8 cellular contexts compared by ENCODE assay signal in the genomic region with DNA sequence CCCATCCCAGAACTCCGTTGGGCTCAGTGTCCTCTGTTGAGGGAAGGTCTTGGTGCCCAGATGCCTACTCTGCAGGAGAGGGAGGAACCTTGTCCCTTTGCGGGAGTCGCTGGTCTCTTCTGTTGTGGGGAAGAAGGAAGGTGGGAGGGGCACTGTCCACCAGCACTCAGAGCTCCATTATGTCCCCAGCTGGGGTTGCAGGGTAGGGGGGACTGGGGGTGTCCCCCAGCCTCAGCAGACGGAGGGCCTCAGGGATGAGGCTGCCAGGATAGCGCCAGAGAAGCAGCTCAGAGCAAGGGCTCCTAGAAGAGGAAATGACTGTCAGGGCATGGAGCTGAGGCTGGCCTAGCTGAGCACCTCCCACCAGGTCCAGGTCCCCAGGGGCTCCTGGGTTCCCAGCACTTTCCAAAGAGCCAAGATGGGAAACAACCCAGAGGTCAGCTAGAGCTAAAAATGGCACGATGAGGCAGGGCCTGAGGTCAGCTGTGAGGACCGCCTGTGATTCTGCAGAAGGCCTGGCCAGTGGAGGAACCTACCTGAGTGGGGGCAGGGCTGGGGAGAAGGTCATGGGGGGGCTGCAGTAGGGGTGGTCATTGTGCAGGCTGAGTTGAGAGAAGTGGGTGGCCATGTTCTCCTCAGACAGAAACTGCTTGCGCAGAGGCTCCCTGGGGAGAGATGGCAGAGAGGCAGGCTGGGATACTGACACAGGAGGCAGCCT. TPM values are rescaled to one million over a fixed set of nuclear protein-coding genes. Genes with fewer than 3 reads are reported as not detected.
DNase-seq lines count a peak whose midpoint lies in the region; ATAC-seq and TF ChIP-seq lines count a peak whose summit lies in the region.

No MANE protein-coding gene starts in this region.

- peaks cover 54% of the 10 kb centered on the region for H3K4me1 Mint-ChIP-seq in activated CD4-positive, alpha-beta memory T cell treated with anti-CD3 and anti-CD28 coated beads, Interleukin-2, amount 10 ng/mL, durations not matched to agents 7 days and 5 days
- H3K4me1 Mint-ChIP-seq in glutamatergic neuron (ENCODE audit: low read depth, unreplicated experiment) = peaks cover 18% of the 10 kb centered on the region

- H3K4me3 Mint-ChIP-seq in activated CD4-positive, alpha-beta memory T cell treated with anti-CD3 and anti-CD28 coated beads, Interleukin-2, amount 10 ng/mL, durations not matched to agents 7 days and 5 days = peak overlapping the region; percentile 73
- peak overlapping the region; percentile 90 for H3K4me3 Mint-ChIP-seq in glutamatergic neuron (ENCODE audit: unreplicated experiment)

- ATAC-seq in HG03039 (IDR thresholded peaks at IDR 0.05; ENCODE audit: unreplicated experiment) = no peak

- H3K4me3 ChIP-seq in skeletal muscle tissue (ENCODE audit: low read length in 3 of 3) = peak overlapping the region; percentile 85 to 96 (median 92)

- H3K27me3 Mint-ChIP-seq in activated CD4-positive, alpha-beta memory T cell treated with anti-CD3 and anti-CD28 coated beads, Interleukin-2, amount 10 ng/mL, durations not matched to agents 7 days and 5 days = peaks cover 5% of the 10 kb centered on the region
- H3K27me3 Mint-ChIP-seq in glutamatergic neuron (ENCODE audit: unreplicated experiment) = peaks cover 13% of the 10 kb centered on the region

- DNase-seq in activated naive CD4-positive, alpha-beta T cell treated with Interleukin-2 at 50 U/mL for 16 hours = peak; percentile 7
- no peak for DNase-seq in activated naive CD4-positive, alpha-beta T cell treated with anti-CD3 and anti-CD28 coated beads, Interleukin-2, amount 50 U/mL, for 16 hours
- DNase-seq in activated CD4-positive, alpha-beta memory T cell treated with anti-CD3 and anti-CD28 coated beads, Interleukin-2, amount 10 ng/mL, durations not matched to agents 7 days and 5 days = peak; percentile 37
- peak; percentile 51 for DNase-seq in glutamatergic neuron
- no peak for DNase-seq in foreskin melanocyte
- no peak for DNase-seq in SKM-1 (lab: John Stamatoyannopoulos, UW; ENCODE audit: unreplicated experiment)

- peak overlapping the region; percentile 85 to 95 (median 89) for H3K9ac ChIP-seq in skeletal muscle tissue (ENCODE audit: low read depth in 1 of 3, low read length in 3 of 3)

- H3K9me3 ChIP-seq in skeletal muscle tissue (ENCODE audit: control insufficient read depth in 3 of 3, low read length in 3 of 3) = no peaks in the 10 kb centered on the region

- peaks cover 14 to 23% (median 19%) of the 10 kb centered on the region in 3 donors for H3K36me3 ChIP-seq in skeletal muscle tissue (ENCODE audit: control insufficient read depth in 3 of 3, insufficient read depth in 3 of 3, low read length in 3 of 3)

- CTCF ChIA-PET in activated CD4-positive, alpha-beta memory T cell treated with anti-CD3 and anti-CD28 coated beads, Interleukin-2, amount 10 ng/mL, durations not matched to agents 7 days and 5 days (lab: Charles Lee) = interaction anchor here (1.2 to 9.9 kb wide), 6 partner anchors 9 to 106 kb away, joined by 3 to 97 read pairs (median 12); no protein-coding TSS in a partner anchor

- H3K27ac Mint-ChIP-seq in activated CD4-positive, alpha-beta memory T cell treated with anti-CD3 and anti-CD28 coated beads, Interleukin-2, amount 10 ng/mL, durations not matched to agents 7 days and 5 days = peak overlapping the region; percentile 83
- H3K27ac Mint-ChIP-seq in glutamatergic neuron (ENCODE audit: unreplicated experiment) = peak overlapping the region; percentile 96

- H3K27me3 ChIP-seq in skeletal muscle tissue (ENCODE audit: control insufficient read depth in 3 of 3, insufficient read depth in 3 of 3, low read length in 3 of 3) = peaks cover 8 to 9% (median 9%) of the 10 kb centered on the region in 3 donors

- TF ChIP-seq CTCF in glutamatergic neuron (IDR thresholded peaks at IDR 0.05; ENCODE audit: partially characterized antibody, unreplicated experiment) = no peak

- H3K36me3 Mint-ChIP-seq in activated CD4-positive, alpha-beta memory T cell treated with anti-CD3 and anti-CD28 coated beads, Interleukin-2, amount 10 ng/mL, durations not matched to agents 7 days and 5 days (ENCODE audit: low read depth) = peaks cover 27% of the 10 kb centered on the region
- no peaks in the 10 kb centered on the region for H3K36me3 Mint-ChIP-seq in glutamatergic neuron (ENCODE audit: unreplicated experiment)

- no peaks in the 10 kb centered on the region for H3K9me3 Mint-ChIP-seq in activated CD4-positive, alpha-beta memory T cell treated with anti-CD3 and anti-CD28 coated beads, Interleukin-2, amount 10 ng/mL, durations not matched to agents 7 days and 5 days
- peaks cover 2% of the 10 kb centered on the region for H3K9me3 Mint-ChIP-seq in glutamatergic neuron (ENCODE audit: unreplicated experiment)

- POLR2A ChIA-PET in activated CD4-positive, alpha-beta memory T cell treated with anti-CD3 and anti-CD28 coated beads, Interleukin-2, amount 10 ng/mL, durations not matched to agents 7 days and 5 days (lab: Charles Lee) = interaction anchor here (1.0 to 4.7 kb wide), 18 partner anchors 9 to 378 kb away, joined by 3 to 52 read pairs (median 4); a partner anchor contains a TSS

- H3K27ac ChIP-seq in skeletal muscle tissue (ENCODE audit: low read depth, low read length) = peak overlapping the region; percentile 97

- H3K4me1 ChIP-seq in skeletal muscle tissue (ENCODE audit: control insufficient read depth in 3 of 3, insufficient read depth in 3 of 3, low read length in 3 of 3) = peaks cover 35 to 47% (median 38%) of the 10 kb centered on the region in 3 donors

RNA-seq across cellular contexts. Expression of a gene that starts 0.9 kb away (rescaled TPM):
- 10 to 100 TPM; 37.0 to 43.3 TPM for total RNA-seq in activated CD4-positive, alpha-beta memory T cell treated with anti-CD3 and anti-CD28 coated beads, Interleukin-2, amount 10 ng/mL, durations not matched to agents 7 days and 5 days
- 117 TPM for total RNA-seq in glutamatergic neuron (ENCODE audit: unreplicated experiment)
- 14.1 TPM for total RNA-seq in skeletal muscle tissue

RNA-seq across cellular contexts. Expression of a gene that starts 1.0 kb away (rescaled TPM):
- total RNA-seq in activated CD4-positive, alpha-beta memory T cell treated with anti-CD3 and anti-CD28 coated beads, Interleukin-2, amount 10 ng/mL, durations not matched to agents 7 days and 5 days = 10 to 100 TPM; 42.4 TPM
- total RNA-seq in glutamatergic neuron (ENCODE audit: unreplicated experiment) (30.2 TPM), skeletal muscle tissue (15.7 TPM)

RNA-seq across cellular contexts. Expression of a gene that starts 2.7 kb away (rescaled TPM):
- total RNA-seq in activated CD4-positive, alpha-beta memory T cell treated with anti-CD3 and anti-CD28 coated beads, Interleukin-2, amount 10 ng/mL, durations not matched to agents 7 days and 5 days = 1 to 10 TPM; 6.1 to 7.5 TPM
- total RNA-seq in glutamatergic neuron (ENCODE audit: unreplicated experiment) (4.2 TPM), skeletal muscle tissue (28.7 TPM)

RNA-seq across cellular contexts. Expression of a gene that starts 4.9 kb away (rescaled TPM):
- not detected for total RNA-seq in activated CD4-positive, alpha-beta memory T cell treated with anti-CD3 and anti-CD28 coated beads, Interleukin-2, amount 10 ng/mL, durations not matched to agents 7 days and 5 days
- total RNA-seq in glutamatergic neuron (ENCODE audit: unreplicated experiment) (31.1 TPM), skeletal muscle tissue (not detected)

RNA-seq across cellular contexts. Expression of a gene that starts 10.1 kb away (rescaled TPM):
- under 1 TPM; 0.23 to 0.28 TPM for total RNA-seq in activated CD4-positive, alpha-beta memory T cell treated with anti-CD3 and anti-CD28 coated beads, Interleukin-2, amount 10 ng/mL, durations not matched to agents 7 days and 5 days
- total RNA-seq in glutamatergic neuron (ENCODE audit: unreplicated experiment) (0.39 TPM), skeletal muscle tissue (not detected)

Comparison
In these comparisons a context has a peak if more than half of its experiments do, and no peak if none do; other contexts are left out.
1. DNase-seq: peak in activated naive CD4-positive, alpha-beta T cell treated with Interleukin-2 at 50 U/mL for 16 hours (single experiment), activated CD4-positive, alpha-beta memory T cell treated with anti-CD3 and anti-CD28 coated beads, Interleukin-2, amount 10 ng/mL, durations not matched to agents 7 days and 5 days (single experiment) and glutamatergic neuron (single experiment); none in activated naive CD4-positive, alpha-beta T cell treated with anti-CD3 and anti-CD28 coated beads, Interleukin-2, amount 50 U/mL, for 16 hours (single experiment), foreskin melanocyte (single experiment) and SKM-1 (single experiment).